ENCODE assay signal across 19 cellular contexts in the genomic region with DNA sequence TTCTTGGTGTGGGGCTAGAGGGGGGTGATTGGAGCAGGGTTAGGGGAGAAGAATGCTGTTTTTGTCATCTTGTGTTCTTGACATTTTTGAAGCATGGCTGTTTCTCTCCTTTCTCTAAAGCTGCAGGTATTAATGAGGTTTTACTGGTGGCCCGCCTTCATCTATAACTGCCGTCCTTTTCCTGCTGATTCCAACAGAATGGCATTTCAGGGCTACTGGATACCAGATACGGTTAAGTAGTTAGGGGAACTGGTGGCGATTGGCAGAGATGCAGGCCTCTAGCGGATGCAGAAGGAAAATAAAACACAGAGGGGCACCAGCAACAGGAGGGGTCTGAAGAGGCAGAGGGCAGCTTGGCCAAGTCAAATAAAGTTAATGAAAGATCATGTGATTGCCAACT.
DNase-seq lines count a peak whose midpoint lies in the region; ATAC-seq and TF ChIP-seq lines count a peak whose summit lies in the region.
"Had no signal": no experiment of that assay in that cellular context is flagged by ENCODE, and none has a peak within 500 bp of the region (broad histone marks: within the 10 kb centered on the region; RNA-seq: fewer than 3 reads in every experiment).

No MANE protein-coding gene starts in this region.

- 0 out of 2 replicates have a peak overlapping the region, but pooled peaks have one; percentile 16 for H3K4me2 ChIP-seq in GM23338

- H4K20me1 ChIP-seq in GM23338 (replicated peaks; ENCODE audit: insufficient read depth) = no peaks in the 10 kb centered on the region

- ATAC-seq in GM23338 = peak; percentile 73
- ATAC-seq in left lung = no peak
- no peak for ATAC-seq in GM19463 (IDR thresholded peaks at IDR 0.05; ENCODE audit: unreplicated experiment)
- ATAC-seq: GM12878 had no signal

- peaks cover 29% of the 10 kb centered on the region for H3K4me1 Mint-ChIP-seq in GM23338
- no peaks in the 10 kb centered on the region for H3K4me1 Mint-ChIP-seq in activated CD4-positive, alpha-beta memory T cell treated with anti-CD3 and anti-CD28 coated beads, Interleukin-2, amount 10 ng/mL, durations not matched to agents 7 days and 5 days

- DNase-seq in GM23338 (ENCODE audit: low spot score) = peak; percentile 18
- peak; percentile 14 for DNase-seq in NCI-H69 (lab: John Stamatoyannopoulos, UW)
- DNase-seq in islet precursor cell = peak; percentile 71
- no peak for DNase-seq in iPS-NIHi11 (ENCODE audit: low spot score)
- no peak for DNase-seq in activated CD4-positive, alpha-beta memory T cell treated with anti-CD3 and anti-CD28 coated beads, Interleukin-2, amount 10 ng/mL, durations not matched to agents 7 days and 5 days
- DNase-seq in left lung = no peak
- DNase-seq: ACHN, DMS 273 treated with DMSO at 0.1 percent for 48 hours, DND-41, HFFc6, NCI-H1417 treated with DMSO at 0.1 percent for 48 hours, NCI-H2029 treated with DMSO at 0.1 percent for 48 hours, NCI-H2171, NCI-H446, OCI-M1, Right ventricle myocardium superior had no signal

- CTCF ChIA-PET in activated CD4-positive, alpha-beta memory T cell treated with anti-CD3 and anti-CD28 coated beads, Interleukin-2, amount 10 ng/mL, durations not matched to agents 7 days and 5 days (lab: Charles Lee) = no interaction called here

- H3K27me3 Mint-ChIP-seq in GM23338 (ENCODE audit: insufficient read depth, low read depth, poor library complexity) = peaks cover 2% of the 10 kb centered on the region
- H3K27me3 Mint-ChIP-seq in activated CD4-positive, alpha-beta memory T cell treated with anti-CD3 and anti-CD28 coated beads, Interleukin-2, amount 10 ng/mL, durations not matched to agents 7 days and 5 days = peaks cover 1% of the 10 kb centered on the region

- H3K79me2 ChIP-seq in GM23338 (replicated peaks; ENCODE audit: insufficient read depth) = no peaks in the 10 kb centered on the region

- 0 out of 2 replicates have a peak, but pooled peaks cover 2% of the 10 kb centered on the region for H3K9me2 ChIP-seq in GM23338 (ENCODE audit: insufficient read depth)

- no peaks in the 10 kb centered on the region for H3K27me3 ChIP-seq in GM23338 (ENCODE audit: insufficient read depth)
- H3K27me3 ChIP-seq in left lung = no peaks in the 10 kb centered on the region

- no peak overlapping the region for H3K4me3 Mint-ChIP-seq in GM23338
- no peak overlapping the region for H3K4me3 Mint-ChIP-seq in activated CD4-positive, alpha-beta memory T cell treated with anti-CD3 and anti-CD28 coated beads, Interleukin-2, amount 10 ng/mL, durations not matched to agents 7 days and 5 days
- H3K4me3 Mint-ChIP-seq: HFFc6 had no signal

- no peaks in the 10 kb centered on the region for H3K9me3 ChIP-seq in left lung

- TF ChIP-seq CTCF in GM23338 (conservative IDR thresholded peaks at IDR 0.05; ENCODE audit: low read depth in 2 of 2) (no peak; a peak in 1 of 4 replicates), left lung (IDR thresholded peaks at IDR 0.05) (no peak)

- H3K27ac ChIP-seq in GM23338 (ENCODE audit: low read depth) = no peak overlapping the region; the same call in 1 of the 2 replicates
- H3K27ac ChIP-seq in left lung = no peak overlapping the region
- H3K27ac ChIP-seq: C4-2B had no signal

- H3K9me3 Mint-ChIP-seq in GM23338 = no peaks in the 10 kb centered on the region
- H3K9me3 Mint-ChIP-seq in activated CD4-positive, alpha-beta memory T cell treated with anti-CD3 and anti-CD28 coated beads, Interleukin-2, amount 10 ng/mL, durations not matched to agents 7 days and 5 days = no peaks in the 10 kb centered on the region
- H3K9me3 Mint-ChIP-seq: HFFc6 had no signal

- H3F3A ChIP-seq in GM23338 (replicated peaks; ENCODE audit: low read depth) = no peaks in the 10 kb centered on the region

- no peak overlapping the region for H3K4me3 ChIP-seq in GM23338
- no peak overlapping the region for H3K4me3 ChIP-seq in left lung
- H3K4me3 ChIP-seq: GM12878 had no signal

- POLR2A ChIA-PET in activated CD4-positive, alpha-beta memory T cell treated with anti-CD3 and anti-CD28 coated beads, Interleukin-2, amount 10 ng/mL, durations not matched to agents 7 days and 5 days (lab: Charles Lee) = no interaction called here

- H3K27ac Mint-ChIP-seq in GM23338 = no peak overlapping the region; the same call in 1 of the 2 replicates
- no peak overlapping the region for H3K27ac Mint-ChIP-seq in activated CD4-positive, alpha-beta memory T cell treated with anti-CD3 and anti-CD28 coated beads, Interleukin-2, amount 10 ng/mL, durations not matched to agents 7 days and 5 days
- H3K27ac Mint-ChIP-seq: HFFc6 had no signal

- H3K36me3 Mint-ChIP-seq in GM23338 (ENCODE audit: low read depth) = no peaks in the 10 kb centered on the region
- no peaks in the 10 kb centered on the region for H3K36me3 Mint-ChIP-seq in activated CD4-positive, alpha-beta memory T cell treated with anti-CD3 and anti-CD28 coated beads, Interleukin-2, amount 10 ng/mL, durations not matched to agents 7 days and 5 days (ENCODE audit: low read depth)

- H2AFZ ChIP-seq in GM23338 = no peak overlapping the region

- no peaks in the 10 kb centered on the region for H3K36me3 ChIP-seq in GM23338 (ENCODE audit: insufficient read depth)
- H3K36me3 ChIP-seq in left lung = no peaks in the 10 kb centered on the region

- intact Hi-C loops in left lung (cut with DNase I) = no loop called here

- peaks cover 17% of the 10 kb centered on the region for H3K4me1 ChIP-seq in GM23338 (ENCODE audit: insufficient read depth)
- no peaks in the 10 kb centered on the region for H3K4me1 ChIP-seq in left lung

TF ChIP-seq in GM23338, 12 proteins besides CTCF, POLR2A, EP300 and RAD21:
- TF ChIP-seq, protein P1, sequence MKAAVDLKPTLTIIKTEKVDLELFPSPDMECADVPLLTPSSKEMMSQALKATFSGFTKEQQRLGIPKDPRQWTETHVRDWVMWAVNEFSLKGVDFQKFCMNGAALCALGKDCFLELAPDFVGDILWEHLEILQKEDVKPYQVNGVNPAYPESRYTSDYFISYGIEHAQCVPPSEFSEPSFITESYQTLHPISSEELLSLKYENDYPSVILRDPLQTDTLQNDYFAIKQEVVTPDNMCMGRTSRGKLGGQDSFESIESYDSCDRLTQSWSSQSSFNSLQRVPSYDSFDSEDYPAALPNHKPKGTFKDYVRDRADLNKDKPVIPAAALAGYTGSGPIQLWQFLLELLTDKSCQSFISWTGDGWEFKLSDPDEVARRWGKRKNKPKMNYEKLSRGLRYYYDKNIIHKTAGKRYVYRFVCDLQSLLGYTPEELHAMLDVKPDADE (IDR thresholded peaks at IDR 0.05) = no peak
- TF ChIP-seq ZNF114 (CRISPR knock-in tag; IDR thresholded peaks at IDR 0.05) (no peak), ZNF331 (CRISPR knock-in tag; IDR thresholded peaks at IDR 0.05; ENCODE audit: low read depth) (no peak), CREB1 (CRISPR knock-in tag; IDR thresholded peaks at IDR 0.05; ENCODE audit: low read depth) (no peak), JUNB (IDR thresholded peaks at IDR 0.05; ENCODE audit: unreplicated experiment) (no peak), EZH2 (IDR thresholded peaks at IDR 0.05; ENCODE audit: low read depth, unreplicated experiment) (no peak)
- TF ChIP-seq, protein P2, sequence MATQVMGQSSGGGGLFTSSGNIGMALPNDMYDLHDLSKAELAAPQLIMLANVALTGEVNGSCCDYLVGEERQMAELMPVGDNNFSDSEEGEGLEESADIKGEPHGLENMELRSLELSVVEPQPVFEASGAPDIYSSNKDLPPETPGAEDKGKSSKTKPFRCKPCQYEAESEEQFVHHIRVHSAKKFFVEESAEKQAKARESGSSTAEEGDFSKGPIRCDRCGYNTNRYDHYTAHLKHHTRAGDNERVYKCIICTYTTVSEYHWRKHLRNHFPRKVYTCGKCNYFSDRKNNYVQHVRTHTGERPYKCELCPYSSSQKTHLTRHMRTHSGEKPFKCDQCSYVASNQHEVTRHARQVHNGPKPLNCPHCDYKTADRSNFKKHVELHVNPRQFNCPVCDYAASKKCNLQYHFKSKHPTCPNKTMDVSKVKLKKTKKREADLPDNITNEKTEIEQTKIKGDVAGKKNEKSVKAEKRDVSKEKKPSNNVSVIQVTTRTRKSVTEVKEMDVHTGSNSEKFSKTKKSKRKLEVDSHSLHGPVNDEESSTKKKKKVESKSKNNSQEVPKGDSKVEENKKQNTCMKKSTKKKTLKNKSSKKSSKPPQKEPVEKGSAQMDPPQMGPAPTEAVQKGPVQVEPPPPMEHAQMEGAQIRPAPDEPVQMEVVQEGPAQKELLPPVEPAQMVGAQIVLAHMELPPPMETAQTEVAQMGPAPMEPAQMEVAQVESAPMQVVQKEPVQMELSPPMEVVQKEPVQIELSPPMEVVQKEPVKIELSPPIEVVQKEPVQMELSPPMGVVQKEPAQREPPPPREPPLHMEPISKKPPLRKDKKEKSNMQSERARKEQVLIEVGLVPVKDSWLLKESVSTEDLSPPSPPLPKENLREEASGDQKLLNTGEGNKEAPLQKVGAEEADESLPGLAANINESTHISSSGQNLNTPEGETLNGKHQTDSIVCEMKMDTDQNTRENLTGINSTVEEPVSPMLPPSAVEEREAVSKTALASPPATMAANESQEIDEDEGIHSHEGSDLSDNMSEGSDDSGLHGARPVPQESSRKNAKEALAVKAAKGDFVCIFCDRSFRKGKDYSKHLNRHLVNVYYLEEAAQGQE (IDR thresholded peaks at IDR 0.05; ENCODE audit: unreplicated experiment) = no peak

Comparison
In these comparisons a context has a peak if more than half of its experiments do, and no peak if none do; other contexts are left out.
1. DNase-seq: peak in GM23338 (single experiment), NCI-H69 (single experiment) and islet precursor cell (single experiment); none in iPS-NIHi11 (single experiment), activated CD4-positive, alpha-beta memory T cell treated with anti-CD3 and anti-CD28 coated beads, Interleukin-2, amount 10 ng/mL, durations not matched to agents 7 days and 5 days (single experiment) and left lung (0 of 2).